Comparison of ENCODE assay signal across 17 cellular contexts in genomic region chr15:95973566-95974256, GRCh38.
DNase-seq lines count a peak whose midpoint lies in the region; ATAC-seq and TF ChIP-seq lines count a peak whose summit lies in the region.
"Had no signal": no experiment of that assay in that cellular context is flagged by ENCODE, and none has a peak within 500 bp of the region (broad histone marks: within the 10 kb centered on the region; RNA-seq: fewer than 3 reads in every experiment).

No MANE protein-coding gene starts in this region.

- POLR2A ChIA-PET in activated CD4-positive, alpha-beta T cell treated with anti-CD3 and anti-CD28 coated beads, Interleukin-2, amount 10 ng/mL, durations not matched to agents 7 days and 5 days (lab: Charles Lee), result no interaction called here

- H3K4me3 ChIP-seq in GM23248 (no peak overlapping the region), breast epithelium (no peak overlapping the region), left lung (no peak overlapping the region)
- H3K4me3 ChIP-seq: lung, pancreas had no signal

- 59 to 63% methylated on average over 7 of the region's 7 CpGs for WGBS in GM23248 (ENCODE audit: low coverage in 1 of 2, low lambda C conversion rate in 2 of 2, missing lambda C conversion rate in 2 of 2), 2 experiments

- H3K27ac Mint-ChIP-seq in neural crest cell (ENCODE audit: unreplicated experiment), result peak overlapping the region; percentile 78
- no peak overlapping the region for H3K27ac Mint-ChIP-seq in activated CD4-positive, alpha-beta T cell treated with anti-CD3 and anti-CD28 coated beads, Interleukin-2, amount 10 ng/mL, durations not matched to agents 7 days and 5 days
- H3K27ac Mint-ChIP-seq: activated T-helper 1 cell treated with anti-CD3 and anti-CD28 coated beads, Interleukin-12 subunit alpha, Interleukin-12 subunit beta, Interleukin-2, Interleukin-4 antibody, amounts not matched to agents 30 ng/mL and 10 ng/mL and 1 ng/mL, durations not matched to agents 14 hours and 24 hours and 36 hours; CD4-positive, CD25-positive, alpha-beta regulatory T cell had no signal

- no peaks in the 10 kb centered on the region for H4K20me1 ChIP-seq in GM23248 (ENCODE audit: insufficient read depth)

- H3K79me2 ChIP-seq in GM23248 (ENCODE audit: insufficient read depth), result no peaks in the 10 kb centered on the region

- H3K4me2 ChIP-seq in GM23248 (ENCODE audit: unreplicated experiment), result no peak overlapping the region
- H3K4me2 ChIP-seq: SK-N-SH had no signal

- CTCF ChIA-PET in activated CD4-positive, alpha-beta T cell treated with anti-CD3 and anti-CD28 coated beads, Interleukin-2, amount 10 ng/mL, durations not matched to agents 7 days and 5 days (lab: Charles Lee), result no interaction called here

- H3K4me3 Mint-ChIP-seq in neural crest cell, result peak overlapping the region; percentile 61
- no peak overlapping the region for H3K4me3 Mint-ChIP-seq in activated CD4-positive, alpha-beta T cell treated with anti-CD3 and anti-CD28 coated beads, Interleukin-2, amount 10 ng/mL, durations not matched to agents 7 days and 5 days
- H3K4me3 Mint-ChIP-seq: activated T-helper 1 cell treated with anti-CD3 and anti-CD28 coated beads, Interleukin-12 subunit alpha, Interleukin-12 subunit beta, Interleukin-2, Interleukin-4 antibody, amounts not matched to agents 30 ng/mL and 10 ng/mL and 1 ng/mL, durations not matched to agents 14 hours and 24 hours and 36 hours; CD4-positive, CD25-positive, alpha-beta regulatory T cell had no signal

- intact Hi-C loops in breast epithelium (cut with DNase I; ENCODE audit: low total_unique reads) (no loop called here), left lung (cut with DNase I) (no loop called here)

- peak; percentile 64 for ATAC-seq in GM18873 (IDR thresholded peaks at IDR 0.05; ENCODE audit: low FRiP score, unreplicated experiment)
- peak; percentile 64 for ATAC-seq in HG03159 (IDR thresholded peaks at IDR 0.05; ENCODE audit: unreplicated experiment)
- no peak for ATAC-seq in left lung
- ATAC-seq: pancreas had no signal

- no peak overlapping the region for H3K27ac ChIP-seq in GM23248
- no peak overlapping the region for H3K27ac ChIP-seq in breast epithelium
- no peak overlapping the region for H3K27ac ChIP-seq in left lung
- H3K27ac ChIP-seq: pancreas had no signal

- TF ChIP-seq POLR2A in breast epithelium (IDR thresholded peaks at IDR 0.05), result no peak

- peaks cover 9% of the 10 kb centered on the region for H3K4me1 ChIP-seq in GM23248 (ENCODE audit: insufficient read depth)
- H3K4me1 ChIP-seq in breast epithelium, result no peaks in the 10 kb centered on the region
- no peaks in the 10 kb centered on the region for H3K4me1 ChIP-seq in left lung
- H3K4me1 ChIP-seq: pancreas had no signal

- H2AFZ ChIP-seq in GM23248, result no peak overlapping the region

- H3K9me3 ChIP-seq in GM23248 (ENCODE audit: low read depth), result no peaks in the 10 kb centered on the region
- no peaks in the 10 kb centered on the region for H3K9me3 ChIP-seq in breast epithelium
- H3K9me3 ChIP-seq in left lung, result no peaks in the 10 kb centered on the region
- H3K9me3 ChIP-seq: pancreas, SK-N-SH had no signal

- H3K9me3 Mint-ChIP-seq in neural crest cell, result peaks cover 11% of the 10 kb centered on the region
- H3K9me3 Mint-ChIP-seq in activated CD4-positive, alpha-beta T cell treated with anti-CD3 and anti-CD28 coated beads, Interleukin-2, amount 10 ng/mL, durations not matched to agents 7 days and 5 days, result no peaks in the 10 kb centered on the region
- H3K9me3 Mint-ChIP-seq: activated T-helper 1 cell treated with anti-CD3 and anti-CD28 coated beads, Interleukin-12 subunit alpha, Interleukin-12 subunit beta, Interleukin-2, Interleukin-4 antibody, amounts not matched to agents 30 ng/mL and 10 ng/mL and 1 ng/mL, durations not matched to agents 14 hours and 24 hours and 36 hours had no signal

- H3K4me1 Mint-ChIP-seq in neural crest cell, result peaks cover 58% of the 10 kb centered on the region
- no peaks in the 10 kb centered on the region for H3K4me1 Mint-ChIP-seq in activated CD4-positive, alpha-beta T cell treated with anti-CD3 and anti-CD28 coated beads, Interleukin-2, amount 10 ng/mL, durations not matched to agents 7 days and 5 days
- H3K4me1 Mint-ChIP-seq: CD4-positive, CD25-positive, alpha-beta regulatory T cell had no signal

- H3K36me3 ChIP-seq in GM23248 (ENCODE audit: low read depth) (no peaks in the 10 kb centered on the region), breast epithelium (no peaks in the 10 kb centered on the region), left lung (no peaks in the 10 kb centered on the region)
- H3K36me3 ChIP-seq: pancreas had no signal

- H3K9me2 ChIP-seq in GM23248 (ENCODE audit: insufficient read depth), result no peaks in the 10 kb centered on the region
- H3K9me2 ChIP-seq: SK-N-SH had no signal

- H3F3A ChIP-seq in GM23248 (ENCODE audit: insufficient read depth), result peaks cover 18% of the 10 kb centered on the region

- TF ChIP-seq CTCF in neural crest cell (conservative IDR thresholded peaks at IDR 0.05) (no peak), breast epithelium (IDR thresholded peaks at IDR 0.05) (no peak), left lung (IDR thresholded peaks at IDR 0.05) (no peak)

- in situ Hi-C loops in GM23248 (cut with MboI), result no loop called here

- no peaks in the 10 kb centered on the region for H3K27me3 Mint-ChIP-seq in neural crest cell (ENCODE audit: low read depth)
- H3K27me3 Mint-ChIP-seq in activated CD4-positive, alpha-beta T cell treated with anti-CD3 and anti-CD28 coated beads, Interleukin-2, amount 10 ng/mL, durations not matched to agents 7 days and 5 days, result peaks cover 13% of the 10 kb centered on the region

- H3K36me3 Mint-ChIP-seq in neural crest cell (ENCODE audit: low read depth), result peaks cover 11% of the 10 kb centered on the region
- H3K36me3 Mint-ChIP-seq in activated CD4-positive, alpha-beta T cell treated with anti-CD3 and anti-CD28 coated beads, Interleukin-2, amount 10 ng/mL, durations not matched to agents 7 days and 5 days (ENCODE audit: low read depth), result no peaks in the 10 kb centered on the region
- H3K36me3 Mint-ChIP-seq: CD4-positive, CD25-positive, alpha-beta regulatory T cell had no signal

- DNase-seq in GM23248, result peak; percentile 3
- peak; percentile 14 for DNase-seq in neural crest cell (ENCODE audit: low read depth, low spot score)
- DNase-seq in activated CD4-positive, alpha-beta T cell treated with anti-CD3 and anti-CD28 coated beads, Interleukin-2, amount 10 ng/mL, durations not matched to agents 7 days and 5 days, result no peak
- DNase-seq in breast epithelium (ENCODE audit: low spot score in 2 of 2), result no peak
- no peak for DNase-seq in left lung
- DNase-seq in activated naive CD4-positive, alpha-beta T cell treated with anti-CD3 and anti-CD28 coated beads, Interleukin-2, amount 50 U/mL, for 16 hours, result no peak
- DNase-seq: activated CD4-positive, alpha-beta T cell treated with anti-CD3 and anti-CD28 coated beads for 1 hour; CD4-positive, CD25-positive, alpha-beta regulatory T cell; GF-D8; NCI-H1417 treated with DMSO at 0.1 percent for 48 hours; pancreas; SK-N-SH; stimulated activated naive CD4-positive, alpha-beta T cell had no signal

- no peaks in the 10 kb centered on the region for H3K27me3 ChIP-seq in GM23248 (replicated peaks; ENCODE audit: insufficient read depth)
- no peaks in the 10 kb centered on the region for H3K27me3 ChIP-seq in breast epithelium
- no peaks in the 10 kb centered on the region for H3K27me3 ChIP-seq in left lung
- H3K27me3 ChIP-seq: pancreas had no signal

- H3K9ac ChIP-seq in GM23248, result no peak overlapping the region
- H3K9ac ChIP-seq: SK-N-SH had no signal

Comparison
In these comparisons a context has a peak if more than half of its experiments do, and no peak if none do; other contexts are left out.
1. DNase-seq: peak in GM23248 (single experiment) and neural crest cell (single experiment); none in activated CD4-positive, alpha-beta T cell treated with anti-CD3 and anti-CD28 coated beads, Interleukin-2, amount 10 ng/mL, durations not matched to agents 7 days and 5 days (single experiment), breast epithelium (0 of 2), left lung (0 of 2) and activated naive CD4-positive, alpha-beta T cell treated with anti-CD3 and anti-CD28 coated beads, Interleukin-2, amount 50 U/mL, for 16 hours (single experiment).